ENCODE assay signal across 8 cellular contexts in the genomic region with DNA sequence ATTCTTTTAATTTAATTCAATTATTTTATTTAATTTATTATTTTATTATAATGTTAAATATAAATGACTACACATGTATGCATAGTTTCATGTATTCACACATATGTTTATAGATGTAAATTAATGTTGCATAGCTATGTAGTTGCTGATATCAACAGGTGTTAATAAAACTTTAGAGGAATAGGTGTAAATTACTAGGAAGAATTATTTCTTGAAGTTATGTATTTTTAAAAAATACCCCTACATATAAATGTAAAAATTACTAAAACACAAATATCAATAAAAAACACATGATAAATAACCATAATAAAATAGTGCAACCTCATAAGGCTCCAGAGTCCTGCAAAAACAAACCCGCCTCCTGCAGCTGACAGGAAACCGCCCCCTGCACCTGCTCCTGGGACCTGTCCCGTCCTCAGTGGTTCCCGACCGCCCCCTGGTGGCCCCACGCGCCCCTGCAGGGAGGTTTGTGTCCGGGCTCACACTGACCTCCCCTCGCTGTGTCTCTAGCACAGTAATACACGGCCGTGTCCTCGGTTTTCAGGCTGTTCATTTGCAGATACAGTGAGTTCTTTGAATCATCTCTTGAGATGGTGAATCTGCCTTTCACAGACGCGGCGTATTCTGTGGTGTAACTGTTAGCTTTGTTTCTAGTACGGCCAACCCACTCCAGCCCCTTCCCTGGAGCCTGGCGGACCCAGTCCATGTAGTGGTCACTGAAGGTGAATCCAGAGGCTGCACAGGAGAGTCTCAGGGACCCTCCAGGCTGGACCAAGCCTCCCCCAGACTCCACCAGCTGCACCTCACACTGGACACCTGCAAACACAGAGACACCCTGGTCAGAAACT.
A peak's percentile ranks its signal among the peaks of the same experiment; 100 is the strongest.
DNase-seq lines count a peak whose midpoint lies in the region; ATAC-seq and TF ChIP-seq lines count a peak whose summit lies in the region.

No MANE protein-coding gene starts in this region.

- WGBS in heart right ventricle, 2 donors, result 44 to 47% methylated on average over 17 of the region's 17 CpGs

- peak overlapping the region; percentile 90 for H2AFZ ChIP-seq in OCI-LY3 (ENCODE audit: low read depth, low read length)

- peaks cover 10% of the 10 kb centered on the region for H3K27me3 Mint-ChIP-seq in activated T-cell treated with anti-CD3 and anti-CD28 coated beads, Interleukin-2, amount 50 U/mL, for 24 hours

- H3K4me1 ChIP-seq in OCI-LY3 (ENCODE audit: low read length), result peaks cover 4% of the 10 kb centered on the region; the same call in 1 of the 2 replicates
- H3K4me1 ChIP-seq in heart right ventricle, result no peaks in the 10 kb centered on the region

- H4K20me1 ChIP-seq in OCI-LY3 (ENCODE audit: insufficient read depth, low read length), result no peaks in the 10 kb centered on the region

- no peaks in the 10 kb centered on the region for H3K79me2 ChIP-seq in OCI-LY3 (ENCODE audit: low read length)

- H3K27me3 ChIP-seq in OCI-LY3 (ENCODE audit: low read depth, low read length) (peaks cover 6% of the 10 kb centered on the region; the same call in 1 of the 2 replicates), heart right ventricle (peaks cover 0 to 57% (median 16%) of the 10 kb centered on the region in 7 donors)

- H3K27ac ChIP-seq in OCI-LY3 (ENCODE audit: low read length) (no peak overlapping the region), heart right ventricle (no peak overlapping the region)

- H3K9me3 ChIP-seq in OCI-LY3 (ENCODE audit: insufficient read depth, low read length), result no peaks in the 10 kb centered on the region
- H3K9me3 ChIP-seq in heart right ventricle, result no peaks in the 10 kb centered on the region

- peak; percentile 53 for ATAC-seq in HG03045 (IDR thresholded peaks at IDR 0.05; ENCODE audit: unreplicated experiment)
- no peak for ATAC-seq in heart right ventricle
- no peak for ATAC-seq in GM18517 (IDR thresholded peaks at IDR 0.05; ENCODE audit: unreplicated experiment)

- peak; percentile 4 for DNase-seq in COLO829 (ENCODE audit: low spot score)
- DNase-seq in activated T-cell treated with anti-CD3 and anti-CD28 coated beads, Interleukin-2, amount 50 U/mL, for 24 hours, result peak; percentile 86
- DNase-seq in heart right ventricle, result peak in 1 of 2 donors; percentile 57
- DNase-seq in stimulated activated CD4-positive, alpha-beta T cell treated with anti-CD3 and anti-CD28 coated beads, Interleukin-4, amount 100 ng/mL, for 1 hour, result peak; percentile 75
- DNase-seq in AG08395 (ENCODE audit: low spot score), result no peak

- intact Hi-C loops in heart right ventricle (cut with DNase I), result no loop called here

- H3K4me1 Mint-ChIP-seq in activated T-cell treated with anti-CD3 and anti-CD28 coated beads, Interleukin-2, amount 50 U/mL, for 24 hours (ENCODE audit: low read depth), result peaks cover 12% of the 10 kb centered on the region

- TF ChIP-seq CTCF in OCI-LY3 (IDR thresholded peaks at IDR 0.05; ENCODE audit: low read depth, low read length) (peak; percentile 77), heart right ventricle (IDR thresholded peaks at IDR 0.05) (peak; percentile 26 to 81 (median 52))

- peak overlapping the region; percentile 70 for H3K4me3 ChIP-seq in OCI-LY3 (ENCODE audit: low read length)
- H3K4me3 ChIP-seq in heart right ventricle, result no peak overlapping the region

- H3K27ac Mint-ChIP-seq in activated T-cell treated with anti-CD3 and anti-CD28 coated beads, Interleukin-2, amount 50 U/mL, for 24 hours, result no peak overlapping the region

- H3K4me3 Mint-ChIP-seq in activated T-cell treated with anti-CD3 and anti-CD28 coated beads, Interleukin-2, amount 50 U/mL, for 24 hours, result no peak overlapping the region

- no peaks in the 10 kb centered on the region for H3K36me3 Mint-ChIP-seq in activated T-cell treated with anti-CD3 and anti-CD28 coated beads, Interleukin-2, amount 50 U/mL, for 24 hours (ENCODE audit: low read depth)

- H3K36me3 ChIP-seq in OCI-LY3 (replicated peaks; ENCODE audit: low read depth, low read length) (no peaks in the 10 kb centered on the region), heart right ventricle (no peaks in the 10 kb centered on the region)

- H3K9me3 Mint-ChIP-seq in activated T-cell treated with anti-CD3 and anti-CD28 coated beads, Interleukin-2, amount 50 U/mL, for 24 hours, result no peaks in the 10 kb centered on the region

- H3K4me2 ChIP-seq in OCI-LY3 (ENCODE audit: low read length), result peak overlapping the region; percentile 90

- H3K9ac ChIP-seq in OCI-LY3 (ENCODE audit: low read length), result peak overlapping the region; percentile 54; the same call in 1 of the 2 replicates
